1 cellular context compared by ENCODE assay signal in genomic region chr22:41479671-41480396, GRCh38.
TF ChIP-seq lines count a peak whose summit lies in the region.

No MANE protein-coding gene starts in this region.

TF ChIP-seq in GM23338, 12 proteins besides CTCF, POLR2A, EP300 and RAD21 (continued from another document):
- no peak for TF ChIP-seq STAT1 (IDR thresholded peaks at IDR 0.05; ENCODE audit: unreplicated experiment)
